In genomic region chr4:113815826-113816225, GRCh38 we compare ENCODE assay signal across 1 cellular context.
TF ChIP-seq lines count a peak whose summit lies in the region.

No MANE protein-coding gene starts in this region.

TF ChIP-seq in endothelial cell of umbilical vein, 7 proteins besides CTCF, POLR2A, EP300 and RAD21:
- TF ChIP-seq JUN (IDR thresholded peaks at IDR 0.05; ENCODE audit: borderline replicate concordance, insufficient read depth, insufficient read length, low read depth) (no peak), MYC (IDR thresholded peaks at IDR 0.05; ENCODE audit: low read depth, low read length) (no peak), MAX (IDR thresholded peaks at IDR 0.05; ENCODE audit: insufficient read depth, insufficient read length) (no peak), GATA2 (IDR thresholded peaks at IDR 0.05; ENCODE audit: insufficient read depth, insufficient read length, low read depth, low read length) (no peak), POLR2AphosphoS5 (IDR thresholded peaks at IDR 0.05; ENCODE audit: insufficient read depth, low read depth, low read length) (no peak), EZH2 (IDR thresholded peaks at IDR 0.05; ENCODE audit: borderline replicate concordance, low read depth, low read length, severe bottlenecking) (no peak), FOS (IDR thresholded peaks at IDR 0.05; ENCODE audit: borderline replicate concordance, insufficient read depth, low read length) (no peak)
